8 cellular contexts compared by ENCODE assay signal in the genomic region with DNA sequence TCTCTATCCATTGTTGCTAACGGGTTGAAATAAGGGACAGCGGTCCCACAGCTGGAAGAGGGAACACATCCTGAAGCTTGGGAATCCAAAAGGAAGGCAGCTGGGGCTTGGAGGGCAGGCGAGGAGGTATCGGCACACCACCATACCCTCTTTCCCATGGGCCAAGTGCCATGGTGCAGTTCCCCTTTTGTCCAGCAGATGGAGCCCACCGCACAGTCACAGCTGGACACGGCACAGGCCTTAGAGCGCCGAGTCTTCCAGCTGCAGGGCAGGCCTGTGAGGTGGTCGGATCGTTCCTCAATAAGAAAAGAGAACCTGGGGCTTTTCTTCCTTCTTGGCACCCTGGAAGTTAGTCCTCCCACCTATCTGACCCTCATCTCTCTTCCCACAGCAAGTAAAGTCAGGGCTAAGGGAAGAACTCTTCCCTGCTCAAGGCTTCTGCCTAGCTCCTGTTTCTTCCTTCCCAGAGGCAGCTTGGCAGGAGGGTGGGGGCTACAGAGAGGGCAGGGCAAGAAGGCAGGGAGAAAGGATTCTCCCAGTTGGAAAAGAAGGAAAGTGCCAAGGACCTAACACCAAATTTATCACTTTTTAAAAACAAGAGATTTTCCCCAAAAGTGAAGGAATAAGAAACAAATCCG. TPM values are rescaled to one million over a fixed set of nuclear protein-coding genes. Genes with fewer than 3 reads are reported as not detected.
DNase-seq lines count a peak whose midpoint lies in the region; ATAC-seq, FAIRE-seq and TF ChIP-seq lines count a peak whose summit lies in the region.

No MANE protein-coding gene starts in this region.

- peaks cover 16% of the 10 kb centered on the region for H3K36me3 ChIP-seq in DND-41 (ENCODE audit: insufficient read depth, low read length)
- no peaks in the 10 kb centered on the region for H3K36me3 ChIP-seq in pancreas
- H3K36me3 ChIP-seq in tibial nerve: peaks cover 0 to 11% (median 0%) of the 10 kb centered on the region in 3 donors

- peaks cover 5% of the 10 kb centered on the region for H3K4me1 ChIP-seq in DND-41 (ENCODE audit: insufficient read depth, low read length)
- H3K4me1 ChIP-seq in pancreas: no peaks in the 10 kb centered on the region
- peaks cover 0 to 10% (median 3%) of the 10 kb centered on the region in 4 donors for H3K4me1 ChIP-seq in tibial nerve

- no peak overlapping the region for H3K27ac ChIP-seq in DND-41 (ENCODE audit: low read length)
- H3K27ac ChIP-seq in pancreas: no peak overlapping the region
- H3K27ac ChIP-seq in tibial nerve: peak overlapping the region in 2 of 4 donors; percentile 29 to 48

- 9 to 10% methylated on average over 11 of the region's 11 CpGs for WGBS in pancreas, 2 donors
- WGBS in tibial nerve, 2 donors: 10 to 12% methylated on average over 11 of the region's 11 CpGs

- intact Hi-C loops in pancreas (cut with DNase I): no loop called here

- TF ChIP-seq POLR2A in tibial nerve (IDR thresholded peaks at IDR 0.05): no peak

- H3K9ac ChIP-seq in DND-41 (ENCODE audit: low read depth, low read length): no peak overlapping the region

- FAIRE-seq in pancreas (lab: Jason Lieb, UNC): no peak

- no peaks in the 10 kb centered on the region for H3K9me3 ChIP-seq in DND-41 (ENCODE audit: insufficient read depth, low read length, severe bottlenecking)
- no peaks in the 10 kb centered on the region for H3K9me3 ChIP-seq in pancreas
- H3K9me3 ChIP-seq in tibial nerve: no peaks in the 10 kb centered on the region

- 0 out of 2 replicates have a peak, but pooled peaks cover 2% of the 10 kb centered on the region for H4K20me1 ChIP-seq in DND-41 (ENCODE audit: insufficient read depth, low read length)

- ATAC-seq in DND-41 (ENCODE audit: insufficient read depth, low read depth) (peak; percentile 98), GM21360 (IDR thresholded peaks at IDR 0.05; ENCODE audit: unreplicated experiment) (peak; percentile 90), HG03571 (IDR thresholded peaks at IDR 0.05; ENCODE audit: unreplicated experiment) (peak; percentile 93), pancreas (peak; percentile 91 to 100 (median 96))

- peak in 1 of 2 donors; percentile 9 for TF ChIP-seq EP300 in tibial nerve (IDR thresholded peaks at IDR 0.05)

- no peak overlapping the region for H3K4me3 ChIP-seq in DND-41 (ENCODE audit: low read depth in 1 of 2, low read length in 2 of 2)
- no peak overlapping the region for H3K4me3 ChIP-seq in pancreas
- no peak overlapping the region for H3K4me3 ChIP-seq in tibial nerve

- DNase-seq in DND-41 (peak; percentile 81), RPMI7951 (ENCODE audit: low read depth) (peak; percentile 56), germinal center (ENCODE audit: low spot score) (peak; percentile 84), pancreas (peak; percentile 65 to 96 (median 87)), tibial nerve (ENCODE audit: low spot score in 2 of 2) (peak; percentile 84 to 96)
- DNase-seq in activated T-helper 9 cell treated with anti-CD3 and anti-CD28 coated beads, Interleukin-2, amount 50 U/mL, for 16 hours (ENCODE audit: low read depth): peak; percentile 69

- H3K27me3 ChIP-seq in DND-41 (ENCODE audit: insufficient read depth, low read length, poor library complexity) (peaks cover 5% of the 10 kb centered on the region), pancreas (no peaks in the 10 kb centered on the region), tibial nerve (peaks cover 0 to 4% of the 10 kb centered on the region in 2 donors)

- TF ChIP-seq CTCF in DND-41 (IDR thresholded peaks at IDR 0.05; ENCODE audit: borderline replicate concordance, extremely low read depth, low read length, poor library complexity, severe bottlenecking): peak; percentile 99
- TF ChIP-seq CTCF in pancreas (IDR thresholded peaks at IDR 0.05): peak; percentile 99 to 100 (median 100)
- TF ChIP-seq CTCF in tibial nerve (IDR thresholded peaks at IDR 0.05): peak; percentile 94 to 100 (median 99)

- peak overlapping the region; percentile 44 for H2AFZ ChIP-seq in DND-41 (ENCODE audit: low read depth, low read length)

- no peaks in the 10 kb centered on the region for H3K79me2 ChIP-seq in DND-41 (ENCODE audit: insufficient read depth, low read length)

- H3K4me2 ChIP-seq in DND-41 (ENCODE audit: insufficient read depth, low read length): peak overlapping the region; percentile 21; the same call in 1 of the 2 replicates

RNA-seq across cellular contexts. Expression of gene PPP1R1A, which starts 8.6 kb away (rescaled TPM):
- total RNA-seq in RPMI7951 (2014; rRNA removed; shearing (Covaris generic)): not detected in 2 replicates
- total RNA-seq in pancreas (10 to 100 TPM in 1 of 6 donors, 1 to 10 TPM in 5; 1.1 to 23.6 (median 6.6) TPM), tibial nerve (10 to 100 TPM; 26.1 to 77.6 (median 42.5) TPM)
- 100 to 1,000 TPM in 1 of 2 donors, 10 to 100 TPM in 1; 27.0 to 127 TPM for polyA plus RNA-seq in pancreas

RNA-seq across cellular contexts. Expression of gene PDE1B, which starts 30.4 kb away (rescaled TPM):
- not detected in 2 replicates for total RNA-seq in RPMI7951 (2014; rRNA removed; shearing (Covaris generic))
- total RNA-seq in pancreas (1 to 10 TPM in 3 of 6 donors, under 1 TPM in 3; 0.16 to 2.0 (median 0.94) TPM), tibial nerve (10 to 100 TPM in 2 of 4 donors, 1 to 10 TPM in 2; 6.5 to 37.5 (median 8.9) TPM)
- polyA plus RNA-seq in pancreas: 1 to 10 TPM; 2.7 to 4.0 TPM

RNA-seq across cellular contexts. Expression of gene LACRT, which starts 54.9 kb away (rescaled TPM):
- total RNA-seq in RPMI7951 (2014; rRNA removed; shearing (Covaris generic)): not detected in 2 replicates
- total RNA-seq in pancreas (not detected), tibial nerve (not detected)
- polyA plus RNA-seq in pancreas: not detected
